24 cellular contexts compared by ENCODE assay signal in the genomic region with DNA sequence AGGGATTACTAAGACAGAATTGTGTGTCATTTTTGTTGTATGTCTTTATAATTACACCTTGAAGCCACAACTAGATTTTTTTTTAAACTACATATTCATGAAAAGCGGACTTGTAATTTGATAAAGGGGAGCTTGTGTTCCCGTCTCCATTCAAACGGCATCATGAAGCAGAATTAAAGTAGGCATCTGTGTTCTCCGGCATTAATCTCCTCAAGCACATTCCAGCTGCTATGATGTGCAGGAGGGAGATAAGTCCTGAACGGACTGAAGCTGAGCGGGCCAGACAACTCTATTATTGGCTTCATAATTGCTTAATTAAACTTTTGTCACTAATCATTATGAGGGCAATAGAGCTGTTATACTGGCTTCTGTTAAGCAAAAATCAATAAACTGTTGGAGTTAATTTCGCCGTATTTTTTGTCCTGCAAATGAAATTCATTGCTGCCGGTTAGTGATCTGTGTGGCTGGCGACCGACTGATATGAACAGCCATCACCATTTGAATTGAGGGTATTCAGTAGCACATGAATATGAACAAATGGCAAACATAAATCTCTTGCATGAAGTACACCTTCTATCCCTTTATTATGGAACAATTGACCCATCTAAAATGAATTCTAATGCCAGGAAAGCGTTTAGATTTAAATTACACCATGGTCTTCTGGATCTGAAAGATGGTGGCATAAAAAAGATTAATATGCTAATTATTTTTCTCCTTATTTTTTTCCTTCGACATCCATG.
"Had no signal": no experiment of that assay in that cellular context is flagged by ENCODE, and none has a peak within 500 bp of the region (broad histone marks: within the 10 kb centered on the region; RNA-seq: fewer than 3 reads in every experiment).

No MANE protein-coding gene starts in this region.

- H3K9me3 ChIP-seq: ascending aorta, colonic mucosa, gastrocnemius medialis, ovary, prostate gland, sigmoid colon, thoracic aorta had no signal

- H3K27ac ChIP-seq: ascending aorta, cardiac muscle cell, colonic mucosa, gastrocnemius medialis, hepatocyte, ovary, prostate gland, sigmoid colon, thoracic aorta had no signal

- H3K4me1 ChIP-seq: ascending aorta, colonic mucosa, gastrocnemius medialis, prostate gland, sigmoid colon had no signal

- H3K27me3 ChIP-seq: ascending aorta, cardiac muscle cell, colonic mucosa, hepatocyte, ovary had no signal

- H3K36me3 ChIP-seq: ascending aorta, cardiac muscle cell, colonic mucosa, gastrocnemius medialis, ovary, prostate gland, sigmoid colon, thoracic aorta had no signal

- H3K4me3 ChIP-seq: ascending aorta, cardiac muscle cell, colonic mucosa, gastrocnemius medialis, hepatocyte, ovary, prostate gland, sigmoid colon, thoracic aorta had no signal

- DNase-seq: activated CD4-positive, alpha-beta memory T cell treated with anti-CD3 and anti-CD28 coated beads for 36 hours; activated CD4-positive, alpha-beta T cell treated with anti-CD3 and anti-CD28 coated beads, Interleukin-2, amount 10 ng/mL, durations not matched to agents 24 days and 14 days; activated CD4-positive, CD25-positive, alpha-beta regulatory T cell treated with anti-CD3 and anti-CD28 coated beads, Interleukin-2, amount 50 U/mL, for 72 hours; activated CD8-positive, alpha-beta memory T cell treated with anti-CD3 and anti-CD28 coated beads, Interleukin-2, amount 50 U/mL, for 4 hours; activated effector memory CD4-positive, alpha-beta T cell treated with anti-CD3 and anti-CD28 coated beads, Interleukin-2, amount 50 U/mL, for 16 hours; activated naive CD4-positive, alpha-beta T cell treated with anti-CD3 and anti-CD28 coated beads, Interleukin-2, amount 10 ng/mL, durations not matched to agents 7 days and 5 days; activated naive CD8-positive, alpha-beta T cell treated with anti-CD3 and anti-CD28 coated beads, Interleukin-2, amount 10 ng/mL, durations not matched to agents 7 days and 5 days; activated T-cell treated with anti-CD3 and anti-CD28 coated beads, Interleukin-2, amount 50 U/mL, for 1 hour; cerebellar nuclear complex; colonic mucosa; effector memory CD4-positive, alpha-beta T cell; gastrocnemius medialis; islet precursor cell; left ventricle myocardium superior; ovary; sigmoid colon; small intestine; stimulated activated CD4-positive, alpha-beta T cell treated with anti-CD3 and anti-CD28 coated beads, Interleukin-4, amount 100 ng/mL, for 24 hours; trophoblast cell had no signal
